In genomic region chr13:104181526-104182231, GRCh38 we compare ENCODE assay signal across 2 cellular contexts.
TF ChIP-seq lines count a peak whose summit lies in the region.

No MANE protein-coding gene starts in this region.

TF ChIP-seq in GM23338, 12 proteins besides CTCF, POLR2A, EP300 and RAD21 (continued from another document):
- TF ChIP-seq ZNF462 (CRISPR knock-in tag; IDR thresholded peaks at IDR 0.05) = 0 out of 2 replicates have a peak, but pooled peaks have one; percentile 4
TF ChIP-seq in GM23338: peak in this region for 2.

TF ChIP-seq in SK-N-SH, 30 proteins besides CTCF, POLR2A, EP300 and RAD21 (continued from another document):
- TF ChIP-seq ZBTB33 (IDR thresholded peaks at IDR 0.05; ENCODE audit: borderline replicate concordance, low read depth) (no peak), FOXJ3 (CRISPR knock-in tag; IDR thresholded peaks at IDR 0.05) (no peak)
